Comparison of ENCODE assay signal across 8 cellular contexts in the genomic region with DNA sequence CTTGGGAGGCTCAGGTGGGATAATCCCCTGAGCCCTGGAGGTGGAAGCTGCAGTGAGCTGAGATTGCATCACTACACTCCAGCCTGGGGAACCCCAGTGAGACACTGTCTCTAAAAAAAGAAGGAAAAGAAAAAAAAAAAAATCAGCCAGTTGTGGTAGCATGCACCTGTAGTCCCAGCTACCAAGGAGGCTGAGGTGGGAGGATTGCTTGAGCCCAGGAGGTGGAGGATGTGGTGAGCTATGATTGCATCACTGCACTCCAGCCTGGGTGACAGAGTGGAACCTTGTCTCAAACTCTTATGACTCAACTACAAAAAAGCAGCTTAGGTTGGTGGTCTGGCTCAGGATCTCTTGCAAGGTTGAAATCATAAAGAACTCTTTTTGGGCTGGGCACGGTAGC. TPM values are rescaled to one million over a fixed set of nuclear protein-coding genes. Genes with fewer than 3 reads are reported as not detected.
DNase-seq lines count a peak whose midpoint lies in the region; ATAC-seq and TF ChIP-seq lines count a peak whose summit lies in the region.
"Had no signal": no experiment of that assay in that cellular context is flagged by ENCODE, and none has a peak within 500 bp of the region (broad histone marks: within the 10 kb centered on the region; RNA-seq: fewer than 3 reads in every experiment).

No MANE protein-coding gene starts in this region.

- intact Hi-C loops in activated CD8-positive, alpha-beta T cell treated with anti-CD3 and anti-CD28 coated beads for 36 hours (cut with micrococcal nuclease) = no loop called here

- H3K4me2 ChIP-seq in Karpas-422 (ENCODE audit: low read depth, low read length, poor library complexity, severe bottlenecking) = no peak overlapping the region

- H3K9me3 ChIP-seq in Karpas-422 (ENCODE audit: low read length) = no peaks in the 10 kb centered on the region

- H3K27ac Mint-ChIP-seq in activated CD8-positive, alpha-beta T cell treated with anti-CD3 and anti-CD28 coated beads for 36 hours = peak overlapping the region; percentile 89

- peaks cover 33% of the 10 kb centered on the region for H3K4me1 Mint-ChIP-seq in activated CD8-positive, alpha-beta T cell treated with anti-CD3 and anti-CD28 coated beads for 36 hours (ENCODE audit: low read depth)

- H2AFZ ChIP-seq in Karpas-422 (ENCODE audit: low read length) = no peak overlapping the region

- H3K79me2 ChIP-seq in Karpas-422 (ENCODE audit: low read length) = peaks cover 93% of the 10 kb centered on the region

- H3K27me3 ChIP-seq in Karpas-422 (ENCODE audit: low read length) = no peaks in the 10 kb centered on the region

- no peaks in the 10 kb centered on the region for H3K9me2 ChIP-seq in Karpas-422 (replicated peaks; ENCODE audit: insufficient read depth, low read length)

- ATAC-seq in activated CD8-positive, alpha-beta T cell treated with anti-CD3 and anti-CD28 coated beads for 36 hours = peak; percentile 95
- ATAC-seq in GM21360 (IDR thresholded peaks at IDR 0.05; ENCODE audit: unreplicated experiment) = no peak
- no peak for ATAC-seq in GM19395 (IDR thresholded peaks at IDR 0.05; ENCODE audit: unreplicated experiment)
- ATAC-seq: left lobe of liver had no signal

- H3K9me3 Mint-ChIP-seq in activated CD8-positive, alpha-beta T cell treated with anti-CD3 and anti-CD28 coated beads for 36 hours = no peaks in the 10 kb centered on the region

- H3K4me3 Mint-ChIP-seq in activated CD8-positive, alpha-beta T cell treated with anti-CD3 and anti-CD28 coated beads for 36 hours = no peak overlapping the region

- H3K36me3 Mint-ChIP-seq in activated CD8-positive, alpha-beta T cell treated with anti-CD3 and anti-CD28 coated beads for 36 hours (ENCODE audit: low read depth) = peaks cover 44% of the 10 kb centered on the region

- no peak overlapping the region for H3K27ac ChIP-seq in Karpas-422 (ENCODE audit: low read length)

- H3K27me3 Mint-ChIP-seq in activated CD8-positive, alpha-beta T cell treated with anti-CD3 and anti-CD28 coated beads for 36 hours = no peaks in the 10 kb centered on the region

- POLR2A ChIA-PET in activated CD8-positive, alpha-beta T cell treated with anti-CD3 and anti-CD28 coated beads for 36 hours (lab: Charles Lee) = interaction anchor here (0.6 to 2.4 kb wide), 4 partner anchors 15 to 251 kb away, joined by 4 to 9 read pairs (median 4); a partner anchor contains a TSS

- peak; percentile 56 for DNase-seq in Karpas-422
- peak; percentile 87 for DNase-seq in activated CD8-positive, alpha-beta T cell treated with anti-CD3 and anti-CD28 coated beads for 36 hours
- DNase-seq in fibroblast of the aortic adventitia (ENCODE audit: low read depth) = peak; percentile 48
- peak; percentile 52 to 55 for DNase-seq in stimulated activated CD8-positive, alpha-beta memory T cell treated with anti-CD3 and anti-CD28 coated beads, Interleukin-7, amount 100 ng/mL, for 4 hours (ENCODE audit: low read depth in 2 of 2)
- DNase-seq in NCI-H2081 treated with DMSO at 0.1 percent for 48 hours (lab: John Stamatoyannopoulos, UW) = no peak

- no peak overlapping the region for H3K9ac ChIP-seq in Karpas-422 (ENCODE audit: low read length)

- CTCF ChIA-PET in activated CD8-positive, alpha-beta T cell treated with anti-CD3 and anti-CD28 coated beads for 36 hours (lab: Charles Lee) = interaction anchor here (1.2 kb wide), 1 partner anchor 11 kb away, joined by 5 read pairs; no protein-coding TSS in a partner anchor

- H3K36me3 ChIP-seq in Karpas-422 (ENCODE audit: insufficient read depth, low read length) = peaks cover 15% of the 10 kb centered on the region

- H4K20me1 ChIP-seq in Karpas-422 (ENCODE audit: insufficient read depth, low read depth, low read length) = peaks cover 20% of the 10 kb centered on the region; the same call in 1 of the 2 replicates

- no peak overlapping the region for H3K4me3 ChIP-seq in Karpas-422 (ENCODE audit: low read length)
- H3K4me3 ChIP-seq in fibroblast of the aortic adventitia (ENCODE audit: low read depth, low read length) = no peak overlapping the region

- no peaks in the 10 kb centered on the region for H3K4me1 ChIP-seq in Karpas-422 (ENCODE audit: low read length)

- no peak for TF ChIP-seq CTCF in activated CD8-positive, alpha-beta T cell treated with anti-CD3 and anti-CD28 coated beads for 36 hours (IDR thresholded peaks at IDR 0.05)
- no peak for TF ChIP-seq CTCF in fibroblast of the aortic adventitia (IDR thresholded peaks at IDR 0.05; ENCODE audit: insufficient read depth, low read length)

RNA-seq across cellular contexts. Expression of a gene that starts 19.3 kb away (rescaled TPM):
- 89.0 and 127 TPM in 2 replicates for total RNA-seq in Karpas-422 (2014; rRNA removed; shearing (Covaris generic); ENCODE audit: low replicate concordance)
- total RNA-seq in activated CD8-positive, alpha-beta T cell treated with anti-CD3 and anti-CD28 coated beads for 36 hours = 100 to 1,000 TPM; 201 to 202 TPM
- total RNA-seq in fibroblast of the aortic adventitia (ENCODE audit: low replicate concordance) = 167 and 295 TPM in 2 replicates

RNA-seq across cellular contexts. Expression of a gene that starts 34.3 kb away (rescaled TPM):
- total RNA-seq in Karpas-422 (2014; rRNA removed; shearing (Covaris generic); ENCODE audit: low replicate concordance) = 227 and 281 TPM in 2 replicates
- 100 to 1,000 TPM; 432 to 437 TPM for total RNA-seq in activated CD8-positive, alpha-beta T cell treated with anti-CD3 and anti-CD28 coated beads for 36 hours
- total RNA-seq in fibroblast of the aortic adventitia (ENCODE audit: low replicate concordance) = 643 and 840 TPM in 2 replicates

RNA-seq across cellular contexts. Expression of a gene that starts 34.7 kb away (rescaled TPM):
- total RNA-seq in Karpas-422 (2014; rRNA removed; shearing (Covaris generic); ENCODE audit: low replicate concordance) = 17.2 and 26.9 TPM in 2 replicates
- 10 to 100 TPM; 10.4 to 12.4 TPM for total RNA-seq in activated CD8-positive, alpha-beta T cell treated with anti-CD3 and anti-CD28 coated beads for 36 hours
- total RNA-seq in fibroblast of the aortic adventitia (ENCODE audit: low replicate concordance) = 22.7 and 27.8 TPM in 2 replicates

RNA-seq across cellular contexts. Expression of a gene that starts 37.6 kb away (rescaled TPM):
- 30.0 and 31.7 TPM in 2 replicates for total RNA-seq in Karpas-422 (2014; rRNA removed; shearing (Covaris generic); ENCODE audit: low replicate concordance)
- 10 to 100 TPM; 62.4 to 67.8 TPM for total RNA-seq in activated CD8-positive, alpha-beta T cell treated with anti-CD3 and anti-CD28 coated beads for 36 hours
- 23.0 and 28.9 TPM in 2 replicates for total RNA-seq in fibroblast of the aortic adventitia (ENCODE audit: low replicate concordance)

RNA-seq across cellular contexts. Expression of a gene that starts 44.8 kb away (rescaled TPM):
- 2.4 and 5.9 TPM in 2 replicates for total RNA-seq in Karpas-422 (2014; rRNA removed; shearing (Covaris generic); ENCODE audit: low replicate concordance)
- 1 to 10 TPM; 2.5 to 4.4 TPM for total RNA-seq in activated CD8-positive, alpha-beta T cell treated with anti-CD3 and anti-CD28 coated beads for 36 hours
- 0.63 and 3.3 TPM in 2 replicates for total RNA-seq in fibroblast of the aortic adventitia (ENCODE audit: low replicate concordance)
